Comparison of ENCODE assay signal across 9 cellular contexts in the genomic region with DNA sequence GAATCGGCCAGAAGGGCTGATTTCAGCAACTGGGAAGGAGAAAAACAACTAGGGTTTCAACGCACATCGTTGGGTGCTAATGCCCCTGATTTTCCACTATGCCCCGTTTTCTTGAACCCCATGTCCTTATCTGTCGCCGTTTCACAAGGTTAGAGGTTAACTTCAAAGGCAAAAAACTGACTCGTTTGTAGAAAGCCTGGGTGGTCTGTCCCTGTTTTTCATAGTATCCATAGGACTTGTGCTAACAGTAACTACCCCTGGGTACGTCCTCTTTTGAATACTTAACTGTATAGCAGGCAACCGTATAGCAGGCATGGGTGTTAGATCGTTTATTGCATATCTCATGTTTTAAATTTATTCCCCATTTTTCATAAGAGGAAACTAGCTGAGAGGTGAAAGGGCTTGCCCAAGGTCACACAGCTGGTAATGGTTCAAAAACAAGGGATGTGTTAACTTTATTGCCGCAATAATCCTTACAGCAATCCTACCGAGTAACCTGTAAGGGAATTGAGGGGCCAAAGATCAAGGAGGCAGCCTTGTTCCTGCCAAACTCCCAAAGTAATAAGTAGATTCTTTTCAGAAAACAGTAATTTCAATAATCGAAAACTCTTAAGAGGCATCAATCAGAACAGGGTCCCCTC. TPM values are rescaled to one million over a fixed set of nuclear protein-coding genes. Genes with fewer than 3 reads are reported as not detected.
DNase-seq lines count a peak whose midpoint lies in the region; ATAC-seq and TF ChIP-seq lines count a peak whose summit lies in the region.
"Had no signal": no experiment of that assay in that cellular context is flagged by ENCODE, and none has a peak within 500 bp of the region (broad histone marks: within the 10 kb centered on the region; RNA-seq: fewer than 3 reads in every experiment).

No MANE protein-coding gene starts in this region.

- H3K27ac Mint-ChIP-seq in osteocyte (ENCODE audit: unreplicated experiment): no peak overlapping the region

- peaks cover 4% of the 10 kb centered on the region for H3K4me1 Mint-ChIP-seq in osteocyte (ENCODE audit: unreplicated experiment)

- H3K27me3 Mint-ChIP-seq in osteocyte (ENCODE audit: unreplicated experiment): peaks cover 65% of the 10 kb centered on the region

- H3F3A ChIP-seq in DOHH2 (ENCODE audit: control insufficient read depth, insufficient read depth) (peaks cover 2% of the 10 kb centered on the region; the same call in 1 of the 2 replicates), OCI-LY1 (ENCODE audit: insufficient read depth, low read length) (no peaks in the 10 kb centered on the region)

- no peaks in the 10 kb centered on the region for H3K36me3 Mint-ChIP-seq in osteocyte (ENCODE audit: unreplicated experiment)

- no peaks in the 10 kb centered on the region for H3K9me3 Mint-ChIP-seq in osteocyte (ENCODE audit: unreplicated experiment)

- ATAC-seq in GM18870 (IDR thresholded peaks at IDR 0.05; ENCODE audit: unreplicated experiment) (no peak), GM19455 (IDR thresholded peaks at IDR 0.05; ENCODE audit: unreplicated experiment) (no peak)

- TF ChIP-seq CTCF in DOHH2 (IDR thresholded peaks at IDR 0.05; ENCODE audit: low read depth, low read length, poor library complexity, severe bottlenecking) (no peak), OCI-LY1 (IDR thresholded peaks at IDR 0.05; ENCODE audit: low read length) (no peak), osteocyte (IDR thresholded peaks at IDR 0.05) (no peak)

- H4K20me1 ChIP-seq in DOHH2 (ENCODE audit: control insufficient read depth, insufficient read depth, low read depth, low read length) (no peaks in the 10 kb centered on the region), OCI-LY1 (ENCODE audit: insufficient read depth, low read length) (no peaks in the 10 kb centered on the region)

- peak overlapping the region; percentile 74 for H3K4me2 ChIP-seq in DOHH2 (ENCODE audit: low read length)
- H3K4me2 ChIP-seq in OCI-LY1 (ENCODE audit: low read length): peak overlapping the region; percentile 75

- peak overlapping the region; percentile 76 for H3K4me3 ChIP-seq in DOHH2 (ENCODE audit: low read length)
- H3K4me3 ChIP-seq in OCI-LY1 (ENCODE audit: low read depth, low read length, poor library complexity, severe bottlenecking): peak overlapping the region; percentile 68
- peak overlapping the region; percentile 74 for H3K4me3 ChIP-seq in endocrine pancreas (ENCODE audit: control insufficient read depth, insufficient read depth, low read length)

- H2AFZ ChIP-seq in OCI-LY1 (ENCODE audit: low read length): peak overlapping the region; percentile 97; the same call in 1 of the 2 replicates

- H3K27me3 ChIP-seq in DOHH2 (ENCODE audit: control insufficient read depth, low read length): peaks cover 30% of the 10 kb centered on the region
- peaks cover 12% of the 10 kb centered on the region for H3K27me3 ChIP-seq in OCI-LY1 (ENCODE audit: insufficient read depth, low read length)
- H3K27me3 ChIP-seq in endocrine pancreas (ENCODE audit: control insufficient read depth, insufficient read depth, low read length): no peaks in the 10 kb centered on the region

- H3K9ac ChIP-seq in OCI-LY1 (ENCODE audit: low read length): peak overlapping the region; percentile 68
- H3K9ac ChIP-seq in endocrine pancreas (ENCODE audit: control insufficient read depth, insufficient read depth, low read length): peak overlapping the region; percentile 88

- H3K9me2 ChIP-seq in DOHH2 (replicated peaks; ENCODE audit: control insufficient read depth, low read length): no peaks in the 10 kb centered on the region
- H3K9me2 ChIP-seq in OCI-LY1 (ENCODE audit: low read depth, low read length): no peaks in the 10 kb centered on the region

- no peaks in the 10 kb centered on the region for H3K79me2 ChIP-seq in DOHH2 (ENCODE audit: control insufficient read depth, low read length)
- no peaks in the 10 kb centered on the region for H3K79me2 ChIP-seq in OCI-LY1 (ENCODE audit: insufficient read depth, low read length)

- H3K36me3 ChIP-seq in DOHH2 (ENCODE audit: control insufficient read depth, low read length): no peaks in the 10 kb centered on the region
- no peaks in the 10 kb centered on the region; the same call in 1 of the 2 replicates for H3K36me3 ChIP-seq in OCI-LY1 (ENCODE audit: insufficient read depth, low read length)
- H3K36me3 ChIP-seq in endocrine pancreas (ENCODE audit: control insufficient read depth, insufficient read depth, low read length): no peaks in the 10 kb centered on the region

- H3K27ac ChIP-seq in DOHH2 (ENCODE audit: low read depth, low read length): no peak overlapping the region
- no peak overlapping the region for H3K27ac ChIP-seq in OCI-LY1 (ENCODE audit: low read depth, low read length, poor library complexity, severe bottlenecking)

- H3K4me3 Mint-ChIP-seq in osteocyte (ENCODE audit: unreplicated experiment): peak overlapping the region; percentile 63

- H3K4me1 ChIP-seq in DOHH2 (ENCODE audit: control insufficient read depth, low read length): peaks cover 50% of the 10 kb centered on the region
- peaks cover 15% of the 10 kb centered on the region for H3K4me1 ChIP-seq in OCI-LY1 (ENCODE audit: insufficient read depth, low read length, severe bottlenecking)
- H3K4me1 ChIP-seq in endocrine pancreas (ENCODE audit: control insufficient read depth, insufficient read depth, low read length): peaks cover 11% of the 10 kb centered on the region

- DNase-seq in osteocyte (ENCODE audit: extremely low spot score, unreplicated experiment) (no peak), erythroblast (lab: John Stamatoyannopoulos, UW) (no peak)
- no peak for DNase-seq in stimulated activated CD4-positive, alpha-beta T cell treated with anti-CD3 and anti-CD28 coated beads, Interleukin-15, amount 100 ng/mL, for 24 hours

- TF ChIP-seq POLR2A in erythroblast (IDR thresholded peaks at IDR 0.05; ENCODE audit: low read length): no peak

- H3K9me3 ChIP-seq in DOHH2 (ENCODE audit: control insufficient read depth, insufficient read depth, low read length) (no peaks in the 10 kb centered on the region), OCI-LY1 (ENCODE audit: low read length) (no peaks in the 10 kb centered on the region), endocrine pancreas (ENCODE audit: control insufficient read depth, low read length) (no peaks in the 10 kb centered on the region)

RNA-seq across cellular contexts. Expression of a gene that starts 0.9 kb away (rescaled TPM):
- 0.38 TPM in 1 of 2 replicates, not detected in the other for total RNA-seq in osteocyte
- total RNA-seq: M059J had no signal
